In genomic region chr18:6866552-6866951, GRCh38 we compare ENCODE assay signal across 19 cellular contexts.
"Had no signal": no experiment of that assay in that cellular context is flagged by ENCODE, and none has a peak within 500 bp of the region (broad histone marks: within the 10 kb centered on the region; RNA-seq: fewer than 3 reads in every experiment).

No MANE protein-coding gene starts in this region.

- H3K36me3 Mint-ChIP-seq: activated naive CD8-positive, alpha-beta T cell treated with anti-CD3 and anti-CD28 coated beads for 36 hours; naive thymus-derived CD8-positive, alpha-beta T cell; stimulated activated naive B cell treated with anti-CD40 and anti-IgM and Interleukin-4, amounts not matched to agents 10 μg/mL and 1 μg/mL and 100 μg/mL, for 72 hours had no signal

- H3K4me3 ChIP-seq: body of pancreas, colonic mucosa, esophagus squamous epithelium, left ventricle myocardium inferior, right atrium auricular region, skin epidermis, tibial artery had no signal

- H3K4me1 Mint-ChIP-seq: activated B cell treated with CpG ODN at 0.5 μM for 24 hours; activated CD4-positive, alpha-beta T cell treated with anti-CD3 and anti-CD28 coated beads, Interleukin-2, amount 10 ng/mL, durations not matched to agents 7 days and 5 days; activated naive CD8-positive, alpha-beta T cell treated with anti-CD3 and anti-CD28 coated beads for 36 hours; naive thymus-derived CD8-positive, alpha-beta T cell; stimulated activated naive B cell treated with anti-CD40 and anti-IgM and Interleukin-4, amounts not matched to agents 10 μg/mL and 1 μg/mL and 100 μg/mL, for 72 hours had no signal

- DNase-seq: activated B cell treated with CpG ODN at 0.5 μM for 24 hours; activated CD4-positive, alpha-beta T cell treated with anti-CD3 and anti-CD28 coated beads, Interleukin-2, amount 10 ng/mL, durations not matched to agents 7 days and 5 days; activated CD8-positive, alpha-beta memory T cell treated with anti-CD3 and anti-CD28 coated beads for 24 hours; activated gamma-delta T cell treated with Interleukin-2 at 50 U/mL for 16 hours; activated naive CD8-positive, alpha-beta T cell treated with anti-CD3 and anti-CD28 coated beads for 36 hours; amygdala; body of pancreas; central memory CD4-positive, alpha-beta T cell; colonic mucosa; esophagus squamous epithelium; hippocampal formation; left ventricle myocardium inferior; naive thymus-derived CD8-positive, alpha-beta T cell; stimulated activated CD4-positive, alpha-beta T cell treated with anti-CD3 and anti-CD28 coated beads, Interleukin-15, amount 100 ng/mL, for 24 hours; stimulated activated CD4-positive, alpha-beta T cell treated with anti-CD3 and anti-CD28 coated beads, Interleukin-4, amount 100 ng/mL, for 1 hour; stimulated activated naive B cell treated with anti-CD40 and anti-IgM and Interleukin-4, amounts not matched to agents 10 μg/mL and 1 μg/mL and 100 μg/mL, for 72 hours; tibial artery had no signal

- H3K4me3 Mint-ChIP-seq: activated B cell treated with CpG ODN at 0.5 μM for 24 hours; activated CD4-positive, alpha-beta T cell treated with anti-CD3 and anti-CD28 coated beads, Interleukin-2, amount 10 ng/mL, durations not matched to agents 7 days and 5 days; activated naive CD8-positive, alpha-beta T cell treated with anti-CD3 and anti-CD28 coated beads for 36 hours; naive thymus-derived CD8-positive, alpha-beta T cell; stimulated activated naive B cell treated with anti-CD40 and anti-IgM and Interleukin-4, amounts not matched to agents 10 μg/mL and 1 μg/mL and 100 μg/mL, for 72 hours had no signal

- ATAC-seq: body of pancreas; naive thymus-derived CD8-positive, alpha-beta T cell; stimulated activated naive B cell treated with anti-CD40 and anti-IgM and Interleukin-4, amounts not matched to agents 10 μg/mL and 1 μg/mL and 100 μg/mL, for 72 hours had no signal

- H3K9me3 Mint-ChIP-seq: activated B cell treated with CpG ODN at 0.5 μM for 24 hours; activated CD4-positive, alpha-beta T cell treated with anti-CD3 and anti-CD28 coated beads, Interleukin-2, amount 10 ng/mL, durations not matched to agents 7 days and 5 days; activated naive CD8-positive, alpha-beta T cell treated with anti-CD3 and anti-CD28 coated beads for 36 hours; stimulated activated naive B cell treated with anti-CD40 and anti-IgM and Interleukin-4, amounts not matched to agents 10 μg/mL and 1 μg/mL and 100 μg/mL, for 72 hours had no signal

- H3K27me3 Mint-ChIP-seq: activated B cell treated with CpG ODN at 0.5 μM for 24 hours; activated CD4-positive, alpha-beta T cell treated with anti-CD3 and anti-CD28 coated beads, Interleukin-2, amount 10 ng/mL, durations not matched to agents 7 days and 5 days; activated naive CD8-positive, alpha-beta T cell treated with anti-CD3 and anti-CD28 coated beads for 36 hours; stimulated activated naive B cell treated with anti-CD40 and anti-IgM and Interleukin-4, amounts not matched to agents 10 μg/mL and 1 μg/mL and 100 μg/mL, for 72 hours had no signal

- H3K27ac Mint-ChIP-seq: activated B cell treated with CpG ODN at 0.5 μM for 24 hours; activated CD4-positive, alpha-beta T cell treated with anti-CD3 and anti-CD28 coated beads, Interleukin-2, amount 10 ng/mL, durations not matched to agents 7 days and 5 days; activated naive CD8-positive, alpha-beta T cell treated with anti-CD3 and anti-CD28 coated beads for 36 hours; naive thymus-derived CD8-positive, alpha-beta T cell; stimulated activated naive B cell treated with anti-CD40 and anti-IgM and Interleukin-4, amounts not matched to agents 10 μg/mL and 1 μg/mL and 100 μg/mL, for 72 hours had no signal
